Comparison of ENCODE assay signal across 10 cellular contexts in genomic region chr16:20602205-20602604, GRCh38. TPM values are rescaled to one million over a fixed set of nuclear protein-coding genes. Genes with fewer than 3 reads are reported as not detected.
A peak's percentile ranks its signal among the peaks of the same experiment; 100 is the strongest.
DNase-seq lines count a peak whose midpoint lies in the region; ATAC-seq and TF ChIP-seq lines count a peak whose summit lies in the region.
"Not testable (repeated sequence)": the region's sequence is repeated elsewhere in the genome, so short reads cannot be mapped to it uniquely, and the experiment has no call there.
"Had no signal": no experiment of that assay in that cellular context is flagged by ENCODE, and none has a peak within 500 bp of the region (broad histone marks: within the 10 kb centered on the region; RNA-seq: fewer than 3 reads in every experiment).

No MANE protein-coding gene starts in this region.

- not testable (repeated sequence) for H3K9ac ChIP-seq in Loucy (ENCODE audit: low read depth, low read length, poor library complexity, severe bottlenecking)

- H4K20me1 ChIP-seq in Loucy (ENCODE audit: insufficient read depth, low read length, poor library complexity, severe bottlenecking) = not testable (repeated sequence)

- H3K9me3 ChIP-seq in Loucy (ENCODE audit: insufficient read depth, low read depth, low read length); adrenal gland (replicated peaks in 1 of 3): not testable (repeated sequence)
- peaks cover 12% of the 10 kb centered on the region for H3K9me3 ChIP-seq in left ventricle myocardium inferior (replicated peaks)

- not testable (repeated sequence) for H3K4me1 Mint-ChIP-seq in naive B cell

- not testable (repeated sequence) for H3K36me3 Mint-ChIP-seq in naive B cell

- not testable (repeated sequence) for H3K4me3 ChIP-seq in GM12865 (ENCODE audit: low read depth, low read length); Loucy (ENCODE audit: low read length, poor library complexity, severe bottlenecking); adrenal gland; left ventricle myocardium inferior

- H3K9me3 Mint-ChIP-seq in naive B cell = peaks cover 0 to 16% (median 10%) of the 10 kb centered on the region in 7 donors

- H3K9me2 ChIP-seq in Loucy (replicated peaks; ENCODE audit: low read depth, low read length) = not testable (repeated sequence)

- H2AFZ ChIP-seq in Loucy (ENCODE audit: low read length) = not testable (repeated sequence)

- intact Hi-C loops in adrenal gland (cut with DNase I); left ventricle myocardium inferior (cut with micrococcal nuclease): not testable (repeated sequence)

- 39 to 51% (median 41%) methylated on average over 11 of the region's 11 CpGs for WGBS in adrenal gland, 4 donors

- not testable (repeated sequence) for H3K4me2 ChIP-seq in Loucy (ENCODE audit: low read depth, low read length, poor library complexity, severe bottlenecking)

- H3K27ac Mint-ChIP-seq in naive B cell = not testable (repeated sequence)

- not testable (repeated sequence) for H3K27me3 ChIP-seq in Loucy (ENCODE audit: insufficient read depth, low read length, poor library complexity, severe bottlenecking); adrenal gland; left ventricle myocardium inferior (ENCODE audit: low read depth)

- H3K4me1 ChIP-seq in Loucy (ENCODE audit: insufficient read depth, low read length, poor library complexity, severe bottlenecking); adrenal gland (replicated peaks in 1 of 2); left ventricle myocardium inferior: not testable (repeated sequence)

- peak; percentile 37 to 66 for ATAC-seq in naive B cell (ENCODE audit: low read depth in 2 of 2)

- peak; percentile 17 to 20 for DNase-seq in AML-193 (lab: John Stamatoyannopoulos, UW)
- peak; percentile 23 for DNase-seq in GM12865 (ENCODE audit: low read depth)
- DNase-seq in NCI-H526 treated with DMSO at 0.1 percent for 48 hours (lab: John Stamatoyannopoulos, UW) = peak; percentile 23
- DNase-seq in SHP77 treated with DMSO at 0.1 percent for 48 hours (lab: John Stamatoyannopoulos, UW) = peak; percentile 31
- DNase-seq in adrenal gland = peak in 1 of 7 donors; percentile 25
- DNase-seq in left ventricle myocardium inferior = not testable (repeated sequence)
- DNase-seq in naive B cell = peak; percentile 31

- H3K79me2 ChIP-seq in Loucy (ENCODE audit: insufficient read depth, low read length) = not testable (repeated sequence)

- not testable (repeated sequence) for H3F3A ChIP-seq in Loucy (ENCODE audit: low read depth)

- H3K27me3 Mint-ChIP-seq in naive B cell = peaks cover 10 to 12% (median 11%) of the 10 kb centered on the region in 3 donors

- H3K36me3 ChIP-seq in Loucy (ENCODE audit: insufficient read depth, low read length); adrenal gland (replicated peaks in 1 of 2); left ventricle myocardium inferior: not testable (repeated sequence)

- H3K4me3 Mint-ChIP-seq in naive B cell = not testable (repeated sequence)

- peak; percentile 15 for TF ChIP-seq CTCF in GM12865 (IDR thresholded peaks at IDR 0.05; ENCODE audit: insufficient read depth, low read depth, low read length, missing control alignments)
- peak; percentile 59 for TF ChIP-seq CTCF in Loucy (conservative IDR thresholded peaks at IDR 0.05; ENCODE audit: low read length)
- peak in 5 of 6 experiments; percentile 16 to 39 (median 33) for TF ChIP-seq CTCF in adrenal gland (IDR thresholded peaks at IDR 0.05)
- TF ChIP-seq CTCF in left ventricle myocardium inferior (IDR thresholded peaks at IDR 0.05; ENCODE audit: borderline replicate concordance) = peak; percentile 36

- H3K27ac ChIP-seq in adrenal gland; left ventricle myocardium inferior (replicated peaks): not testable (repeated sequence)

- not testable (repeated sequence) for TF ChIP-seq POLR2A in adrenal gland (IDR thresholded peaks at IDR 0.05)

RNA-seq across cellular contexts. Expression of gene ACSM2B, which starts 26.0 kb away (rescaled TPM):
- 1 to 10 TPM in 1 of 8 donors, under 1 TPM in 2, not detected in 5; 0.18 to 1.0 (median 0.50) TPM for total RNA-seq in adrenal gland
- 1 to 10 TPM in 1 of 3 donors, under 1 TPM in 2; 0.07 to 1.0 (median 0.11) TPM for polyA plus RNA-seq in adrenal gland
- not detected for total RNA-seq in left ventricle myocardium inferior
- polyA plus RNA-seq in naive B cell (ENCODE audit: low read depth in 6 of 6) = not detected
- total RNA-seq: right cardiac atrium, vagina had no signal
- polyA plus RNA-seq: right cardiac atrium had no signal
